Comparison of ENCODE assay signal across 26 cellular contexts in the genomic region with DNA sequence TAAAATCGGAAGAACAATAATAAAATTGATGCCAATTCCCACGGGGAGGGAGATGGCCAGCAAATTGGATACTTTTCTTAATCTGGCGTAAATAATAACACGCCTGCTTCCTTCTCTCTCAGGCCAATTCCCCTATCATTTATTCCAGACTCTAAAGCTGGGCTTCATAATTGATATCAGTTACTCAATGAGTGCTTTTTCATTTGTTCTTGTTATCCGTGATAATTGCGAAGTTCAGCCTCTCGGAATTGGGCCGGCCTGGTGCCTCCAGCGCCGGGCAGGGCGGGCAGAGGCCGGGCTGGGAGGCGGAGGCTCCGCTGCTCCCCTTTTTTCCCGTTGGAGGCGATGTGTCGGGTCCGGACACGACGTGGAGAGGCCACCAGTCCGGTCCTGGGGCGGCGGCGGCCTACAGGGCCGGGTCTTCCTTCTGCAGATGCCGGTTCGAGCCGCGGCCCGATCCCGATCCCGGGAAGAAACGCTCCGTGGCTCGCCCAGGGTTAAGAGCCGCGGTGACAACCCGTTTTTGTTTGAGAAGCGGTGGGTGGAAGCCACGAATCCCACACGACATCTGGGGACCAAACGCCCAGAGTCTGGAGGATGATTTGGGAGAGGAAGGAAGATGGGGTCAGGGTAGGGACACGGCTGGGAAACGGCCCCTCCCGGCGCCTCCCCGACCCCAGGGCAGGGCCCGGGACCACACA. TPM values are rescaled to one million over a fixed set of nuclear protein-coding genes. Genes with fewer than 3 reads are reported as not detected.
DNase-seq lines count a peak whose midpoint lies in the region; ATAC-seq and TF ChIP-seq lines count a peak whose summit lies in the region.
"Had no signal": no experiment of that assay in that cellular context is flagged by ENCODE, and none has a peak within 500 bp of the region (broad histone marks: within the 10 kb centered on the region; RNA-seq: fewer than 3 reads in every experiment).

No MANE protein-coding gene starts in this region.

- POLR2A ChIA-PET in activated CD4-positive, alpha-beta memory T cell treated with anti-CD3 and anti-CD28 coated beads, Interleukin-2, amount 10 ng/mL, durations not matched to agents 7 days and 5 days (lab: Charles Lee) = no interaction called here
- POLR2A ChIA-PET in activated CD4-positive, alpha-beta memory T cell treated with anti-CD3 and anti-CD28 coated beads for 36 hours (lab: Charles Lee) = no interaction called here
- POLR2A ChIA-PET in HEK293T (lab: Yijun Ruan, JAX) = no interaction called here

- no peaks in the 10 kb centered on the region for H3K9me3 ChIP-seq in neural cell (ENCODE audit: low read length)
- H3K9me3 ChIP-seq: A549; BLaER1 treated with 17β-estradiol and CSF1 and Interleukin-3, amounts not matched to agents 10 nM and 100 nM had no signal

- H3K27me3 ChIP-seq in H7 (ENCODE audit: control insufficient read depth, insufficient read depth, low read length) (peaks cover 92% of the 10 kb centered on the region), neural cell (ENCODE audit: insufficient read depth, low read depth, low read length) (peaks cover 85% of the 10 kb centered on the region)

- H2AFZ ChIP-seq in neural cell (ENCODE audit: low read depth, low read length) = no peak overlapping the region
- H2AFZ ChIP-seq: parathyroid adenoma had no signal

- peak overlapping the region; percentile 30 for H3K4me3 Mint-ChIP-seq in activated CD4-positive, alpha-beta memory T cell treated with anti-CD3 and anti-CD28 coated beads, Interleukin-2, amount 10 ng/mL, durations not matched to agents 7 days and 5 days
- H3K4me3 Mint-ChIP-seq in activated CD4-positive, alpha-beta memory T cell treated with anti-CD3 and anti-CD28 coated beads for 36 hours = no peak overlapping the region

- intact Hi-C loops in activated CD4-positive, alpha-beta memory T cell treated with anti-CD3 and anti-CD28 coated beads for 36 hours (cut with micrococcal nuclease) = no loop called here

- CTCF ChIA-PET in activated CD4-positive, alpha-beta memory T cell treated with anti-CD3 and anti-CD28 coated beads, Interleukin-2, amount 10 ng/mL, durations not matched to agents 7 days and 5 days (lab: Charles Lee) = no interaction called here
- CTCF ChIA-PET in activated CD4-positive, alpha-beta memory T cell treated with anti-CD3 and anti-CD28 coated beads for 36 hours (lab: Charles Lee) = interaction anchor here (1.5 kb wide), 1 partner anchor 187 kb away, joined by 4 read pairs; no protein-coding TSS in a partner anchor
- CTCF ChIA-PET in HEK293T (lab: Yijun Ruan, JAX) = no interaction called here

- H3K79me2 ChIP-seq in neural cell (replicated peaks; ENCODE audit: insufficient read depth, low read length) = no peaks in the 10 kb centered on the region
- H3K79me2 ChIP-seq: parathyroid adenoma had no signal

- no peak overlapping the region for H3K9ac ChIP-seq in neural cell (ENCODE audit: low read length)
- H3K9ac ChIP-seq: BLaER1 treated with 17β-estradiol and CSF1 and Interleukin-3, amounts not matched to agents 10 nM and 100 nM; parathyroid adenoma had no signal

- ATAC-seq in GM21367 (IDR thresholded peaks at IDR 0.05; ENCODE audit: unreplicated experiment) = no peak
- no peak for ATAC-seq in GM21360 (IDR thresholded peaks at IDR 0.05; ENCODE audit: unreplicated experiment)
- ATAC-seq: GM12878 had no signal

- H3F3A ChIP-seq in neural cell (ENCODE audit: insufficient read depth, low read length, poor library complexity, severe bottlenecking) = no peaks in the 10 kb centered on the region

- H3K36me3 ChIP-seq in H7 (replicated peaks; ENCODE audit: control insufficient read depth, insufficient read depth, low read length) = no peaks in the 10 kb centered on the region
- no peaks in the 10 kb centered on the region for H3K36me3 ChIP-seq in neural cell (ENCODE audit: insufficient read depth, low read length)
- H3K36me3 ChIP-seq: BLaER1 treated with 17β-estradiol and CSF1 and Interleukin-3, amounts not matched to agents 10 nM and 100 nM had no signal

- no peak overlapping the region for H3K4me2 ChIP-seq in neural cell (ENCODE audit: low read length)
- H3K4me2 ChIP-seq: A549; BLaER1 treated with 17β-estradiol and CSF1 and Interleukin-3, amounts not matched to agents 10 nM and 100 nM had no signal

- peaks cover 68% of the 10 kb centered on the region for H3K27me3 Mint-ChIP-seq in activated CD4-positive, alpha-beta memory T cell treated with anti-CD3 and anti-CD28 coated beads, Interleukin-2, amount 10 ng/mL, durations not matched to agents 7 days and 5 days
- H3K27me3 Mint-ChIP-seq in activated CD4-positive, alpha-beta memory T cell treated with anti-CD3 and anti-CD28 coated beads for 36 hours = peaks cover 65% of the 10 kb centered on the region

- no peak for TF ChIP-seq CTCF in coronary artery (IDR thresholded peaks at IDR 0.05)
- no peak for TF ChIP-seq CTCF in neural cell (IDR thresholded peaks at IDR 0.05; ENCODE audit: poor library complexity, severe bottlenecking)

- no peaks in the 10 kb centered on the region for H4K20me1 ChIP-seq in neural cell (ENCODE audit: insufficient read depth)

- TF ChIP-seq EP300 in neural cell (conservative IDR thresholded peaks at IDR 0.05; ENCODE audit: poor library complexity, severe bottlenecking) = no peak

- no peak overlapping the region for H3K27ac ChIP-seq in coronary artery
- no peak overlapping the region for H3K27ac ChIP-seq in neural cell (ENCODE audit: low read length)
- H3K27ac ChIP-seq: A549; BLaER1 treated with 17β-estradiol and CSF1 and Interleukin-3, amounts not matched to agents 10 nM and 100 nM; HL-60; parathyroid adenoma had no signal

- no peaks in the 10 kb centered on the region for H3K9me2 ChIP-seq in neural cell (ENCODE audit: insufficient read depth, low read length)

- no peak for TF ChIP-seq RAD21 in neural cell (conservative IDR thresholded peaks at IDR 0.05)

- H3K9me3 Mint-ChIP-seq in activated CD4-positive, alpha-beta memory T cell treated with anti-CD3 and anti-CD28 coated beads, Interleukin-2, amount 10 ng/mL, durations not matched to agents 7 days and 5 days = no peaks in the 10 kb centered on the region
- H3K9me3 Mint-ChIP-seq in activated CD4-positive, alpha-beta memory T cell treated with anti-CD3 and anti-CD28 coated beads for 36 hours = no peaks in the 10 kb centered on the region

- H3K4me1 Mint-ChIP-seq in activated CD4-positive, alpha-beta memory T cell treated with anti-CD3 and anti-CD28 coated beads, Interleukin-2, amount 10 ng/mL, durations not matched to agents 7 days and 5 days = peaks cover 3% of the 10 kb centered on the region
- H3K4me1 Mint-ChIP-seq in activated CD4-positive, alpha-beta memory T cell treated with anti-CD3 and anti-CD28 coated beads for 36 hours (ENCODE audit: low read depth) = peaks cover 8% of the 10 kb centered on the region

- DNase-seq in activated CD4-positive, alpha-beta memory T cell treated with anti-CD3 and anti-CD28 coated beads, Interleukin-2, amount 10 ng/mL, durations not matched to agents 7 days and 5 days = no peak
- no peak for DNase-seq in activated CD4-positive, alpha-beta memory T cell treated with anti-CD3 and anti-CD28 coated beads for 36 hours
- DNase-seq in H7 (peak; percentile 80), coronary artery (ENCODE audit: low spot score) (no peak), HEK293T (ENCODE audit: extremely low spot score) (no peak)
- DNase-seq: amniotic stem cell; effector memory CD4-positive, alpha-beta T cell; GF-D8; IMR-90; NCI-H1417 treated with DMSO at 0.1 percent for 48 hours; NCI-H524 treated with DMSO at 0.1 percent for 48 hours; stimulated activated CD4-positive, alpha-beta T cell treated with anti-CD3 and anti-CD28 coated beads, Interleukin-2, amount 100 ng/mL, for 48 hours had no signal

- H3K4me3 ChIP-seq in H7 (ENCODE audit: insufficient read depth, low read depth, low read length) = no peak overlapping the region
- peak overlapping the region; percentile 41 for H3K4me3 ChIP-seq in coronary artery
- H3K4me3 ChIP-seq in neural cell (ENCODE audit: low read length) = no peak overlapping the region
- H3K4me3 ChIP-seq: A549; BLaER1 treated with 17β-estradiol and CSF1 and Interleukin-3, amounts not matched to agents 10 nM and 100 nM; GM12878 had no signal

- no peak overlapping the region for H3K27ac Mint-ChIP-seq in activated CD4-positive, alpha-beta memory T cell treated with anti-CD3 and anti-CD28 coated beads, Interleukin-2, amount 10 ng/mL, durations not matched to agents 7 days and 5 days
- no peak overlapping the region for H3K27ac Mint-ChIP-seq in activated CD4-positive, alpha-beta memory T cell treated with anti-CD3 and anti-CD28 coated beads for 36 hours

- H3K36me3 Mint-ChIP-seq in activated CD4-positive, alpha-beta memory T cell treated with anti-CD3 and anti-CD28 coated beads, Interleukin-2, amount 10 ng/mL, durations not matched to agents 7 days and 5 days (ENCODE audit: low read depth) = peaks cover 2% of the 10 kb centered on the region
- H3K36me3 Mint-ChIP-seq in activated CD4-positive, alpha-beta memory T cell treated with anti-CD3 and anti-CD28 coated beads for 36 hours = no peaks in the 10 kb centered on the region

TF ChIP-seq in neural cell, 6 proteins besides CTCF, POLR2A, EP300 and RAD21 (continues in another document):
- TF ChIP-seq SMC3 (conservative IDR thresholded peaks at IDR 0.05; ENCODE audit: poor library complexity) = no peak
- no peak for TF ChIP-seq MXI1 (conservative IDR thresholded peaks at IDR 0.05; ENCODE audit: poor library complexity, severe bottlenecking)
- TF ChIP-seq EZH2 (IDR thresholded peaks at IDR 0.05; ENCODE audit: borderline replicate concordance, insufficient read depth, low read length, poor library complexity, severe bottlenecking) = peak; percentile 93
- TF ChIP-seq TAF1 (IDR thresholded peaks at IDR 0.05; ENCODE audit: low read depth) = no peak
- peak; percentile 45 for TF ChIP-seq POLR2AphosphoS5 (IDR thresholded peaks at IDR 0.05)

TF ChIP-seq in HEK293T, 16 proteins besides CTCF, POLR2A, EP300 and RAD21 (continues in another document):
- TF ChIP-seq TARDBP (IDR thresholded peaks at IDR 0.05) = no peak
- no peak for TF ChIP-seq FOXA1 (IDR thresholded peaks at IDR 0.05)
- TF ChIP-seq NFRKB (IDR thresholded peaks at IDR 0.05) = no peak
- TF ChIP-seq CTBP1 (IDR thresholded peaks at IDR 0.05; ENCODE audit: borderline replicate concordance) = no peak
- TF ChIP-seq HDGF (IDR thresholded peaks at IDR 0.05; ENCODE audit: borderline replicate concordance) = no peak
- TF ChIP-seq ARNT (IDR thresholded peaks at IDR 0.05) = no peak
- no peak for TF ChIP-seq ZNF384 (IDR thresholded peaks at IDR 0.05)
- no peak for TF ChIP-seq SUZ12 (IDR thresholded peaks at IDR 0.05)

RNA-seq across cellular contexts. Expression of a gene that starts 13.6 kb away (rescaled TPM):
- not detected for total RNA-seq in activated CD4-positive, alpha-beta memory T cell treated with anti-CD3 and anti-CD28 coated beads, Interleukin-2, amount 10 ng/mL, durations not matched to agents 7 days and 5 days
- not detected for total RNA-seq in activated CD4-positive, alpha-beta memory T cell treated with anti-CD3 and anti-CD28 coated beads for 36 hours
- total RNA-seq in H7 (2014; rRNA removed; shearing (Covaris generic)) = not detected in 2 replicates
- polyA plus RNA-seq in neural cell = 1.6 TPM in 2 replicates
- polyA minus RNA-seq in neural cell = 0.93 and 1.5 TPM in 2 replicates
- total RNA-seq: activated CD8-positive, alpha-beta memory T cell treated with anti-CD3 and anti-CD28 coated beads for 36 hours; GM12878; IMR-90; lower leg skin; MCF 10A; skeletal muscle tissue; T-helper 1 cell treated with Interleukin-12 subunit alpha and Interleukin-12 subunit beta and Interleukin-4 antibody, amounts not matched to agents 30 ng/mL and 1 ng/mL, for 36 hours; urinary bladder had no signal
- polyA plus RNA-seq: A549, GM12878, IMR-90, urinary bladder had no signal
